In genomic region chr7:116236020-116236630, GRCh38 we compare ENCODE assay signal across 8 cellular contexts. TPM values are rescaled to one million over a fixed set of nuclear protein-coding genes. Genes with fewer than 3 reads are reported as not detected.
DNase-seq lines count a peak whose midpoint lies in the region; ATAC-seq and TF ChIP-seq lines count a peak whose summit lies in the region.

No MANE protein-coding gene starts in this region.

- H3K4me3 ChIP-seq in foreskin fibroblast (ENCODE audit: low read depth in 1 of 2, low read length in 2 of 2), result no peak overlapping the region

- H3K9me3 Mint-ChIP-seq in activated T-cell treated with anti-CD3 and anti-CD28 coated beads, Interleukin-2, amount 50 U/mL, for 4 hours, result no peaks in the 10 kb centered on the region
- no peaks in the 10 kb centered on the region for H3K9me3 Mint-ChIP-seq in progenitor cell of endocrine pancreas (ENCODE audit: low read depth)

- H3K4me3 Mint-ChIP-seq in activated T-cell treated with anti-CD3 and anti-CD28 coated beads, Interleukin-2, amount 50 U/mL, for 4 hours, result no peak overlapping the region
- H3K4me3 Mint-ChIP-seq in progenitor cell of endocrine pancreas (ENCODE audit: low read depth), result no peak overlapping the region

- DNase-seq in NCI-H510A treated with DMSO at 0.1 percent for 48 hours (lab: John Stamatoyannopoulos, UW) (peak; percentile 19), NCI-H510A (lab: John Stamatoyannopoulos, UW) (no peak), NCI-H748 treated with DMSO at 0.1 percent for 48 hours (lab: John Stamatoyannopoulos, UW) (peak; percentile 19), foreskin fibroblast (peak in 1 of 2 donors; percentile 75), progenitor cell of endocrine pancreas (ENCODE audit: low spot score, unreplicated experiment) (no peak)
- DNase-seq in activated T-cell treated with anti-CD3 and anti-CD28 coated beads, Interleukin-2, amount 50 U/mL, for 4 hours, result peak; percentile 56

- peaks cover 73% of the 10 kb centered on the region for H3K4me1 Mint-ChIP-seq in activated T-cell treated with anti-CD3 and anti-CD28 coated beads, Interleukin-2, amount 50 U/mL, for 4 hours (ENCODE audit: low read depth)
- H3K4me1 Mint-ChIP-seq in progenitor cell of endocrine pancreas (ENCODE audit: low read depth), result peaks cover 19% of the 10 kb centered on the region

- peak; percentile 25 for TF ChIP-seq CTCF in foreskin fibroblast (IDR thresholded peaks at IDR 0.05; ENCODE audit: low read depth, low read length)
- TF ChIP-seq CTCF in progenitor cell of endocrine pancreas (IDR thresholded peaks at IDR 0.05; ENCODE audit: unreplicated experiment), result peak; percentile 71

- ATAC-seq in HG02610 (IDR thresholded peaks at IDR 0.05; ENCODE audit: unreplicated experiment), result peak; percentile 34
- ATAC-seq in activated T-cell treated with anti-CD3 and anti-CD28 coated beads, Interleukin-2, amount 50 U/mL, for 4 hours, result peak; percentile 43 to 57
- no peak for ATAC-seq in HG02973 (IDR thresholded peaks at IDR 0.05; ENCODE audit: unreplicated experiment)

- H3K36me3 Mint-ChIP-seq in activated T-cell treated with anti-CD3 and anti-CD28 coated beads, Interleukin-2, amount 50 U/mL, for 4 hours (ENCODE audit: insufficient read depth), result peaks cover 19% of the 10 kb centered on the region
- H3K36me3 Mint-ChIP-seq in progenitor cell of endocrine pancreas (ENCODE audit: insufficient read depth), result peaks cover 9% of the 10 kb centered on the region

- H3K27ac Mint-ChIP-seq in progenitor cell of endocrine pancreas, result no peak overlapping the region

- no peaks in the 10 kb centered on the region for H3K27me3 Mint-ChIP-seq in activated T-cell treated with anti-CD3 and anti-CD28 coated beads, Interleukin-2, amount 50 U/mL, for 4 hours (ENCODE audit: low read depth)
- no peaks in the 10 kb centered on the region for H3K27me3 Mint-ChIP-seq in progenitor cell of endocrine pancreas

RNA-seq across cellular contexts. Expression of gene TES, which starts 25.8 kb away (rescaled TPM):
- total RNA-seq in activated T-cell treated with anti-CD3 and anti-CD28 coated beads, Interleukin-2, amount 50 U/mL, for 4 hours, result 10 to 100 TPM; 38.0 to 57.1 (median 53.4) TPM
- 123 and 140 TPM in 2 replicates for total RNA-seq in progenitor cell of endocrine pancreas

Comparison
In these comparisons a context has a peak if more than half of its experiments do, and no peak if none do; other contexts are left out.
1. DNase-seq: peak in NCI-H510A treated with DMSO at 0.1 percent for 48 hours (single experiment), NCI-H748 treated with DMSO at 0.1 percent for 48 hours (single experiment) and activated T-cell treated with anti-CD3 and anti-CD28 coated beads, Interleukin-2, amount 50 U/mL, for 4 hours (single experiment); none in NCI-H510A (single experiment) and progenitor cell of endocrine pancreas (single experiment).